Comparison of ENCODE assay signal across 2 cellular contexts in genomic region chr5:123398058-123398728, GRCh38.
A peak's percentile ranks its signal among the peaks of the same experiment; 100 is the strongest.
TF ChIP-seq lines count a peak whose summit lies in the region.

No MANE protein-coding gene starts in this region.

TF ChIP-seq in GM12878, 131 proteins besides CTCF, POLR2A, EP300 and RAD21:
- TF ChIP-seq MEF2B (IDR thresholded peaks at IDR 0.05; ENCODE audit: partially characterized antibody, poor library complexity, severe bottlenecking) (peak; percentile 33), SPI1 (IDR thresholded peaks at IDR 0.05; ENCODE audit: borderline replicate concordance, insufficient read depth, low read depth, low read length) (peak; percentile 46; the same call in 1 of the 2 replicates), NBN (IDR thresholded peaks at IDR 0.05) (no peak)

TF ChIP-seq in HepG2, 621 proteins besides CTCF, POLR2A, EP300 and RAD21:
- TF ChIP-seq ZNF232 (CRISPR knock-in tag; IDR thresholded peaks at IDR 0.05; ENCODE audit: borderline replicate concordance) (no peak), ZBTB1 (CRISPR knock-in tag; IDR thresholded peaks at IDR 0.05; ENCODE audit: borderline replicate concordance) (no peak), IKZF4 (CRISPR knock-in tag; IDR thresholded peaks at IDR 0.05; ENCODE audit: borderline replicate concordance, low read depth, not compliant biosample characterization) (no peak), ZNF512 (CRISPR knock-in tag; IDR thresholded peaks at IDR 0.05) (no peak), RFX3 (CRISPR knock-in tag; IDR thresholded peaks at IDR 0.05) (no peak), ZNF615 (CRISPR knock-in tag; IDR thresholded peaks at IDR 0.05; ENCODE audit: borderline replicate concordance) (no peak), SP140L (CRISPR knock-in tag; IDR thresholded peaks at IDR 0.05; ENCODE audit: borderline replicate concordance) (no peak), HDAC2 (CRISPR knock-in tag; IDR thresholded peaks at IDR 0.05) (no peak), DPF2 (CRISPR knock-in tag; IDR thresholded peaks at IDR 0.05; ENCODE audit: borderline replicate concordance, low read depth) (no peak), IRX3 (CRISPR knock-in tag; IDR thresholded peaks at IDR 0.05; ENCODE audit: borderline replicate concordance, low read depth) (no peak), ZNF333 (CRISPR knock-in tag; IDR thresholded peaks at IDR 0.05; ENCODE audit: borderline replicate concordance) (no peak), HNRNPLL (IDR thresholded peaks at IDR 0.05; ENCODE audit: low read depth, low read length, poor library complexity, severe bottlenecking) (no peak), FOSL1 (CRISPR knock-in tag; IDR thresholded peaks at IDR 0.05; ENCODE audit: borderline replicate concordance) (no peak), KLF11 (CRISPR knock-in tag; IDR thresholded peaks at IDR 0.05) (no peak), ZNF619 (CRISPR knock-in tag; IDR thresholded peaks at IDR 0.05) (no peak), PCBP2 (optimal IDR thresholded peaks at IDR 0.05; ENCODE audit: low read depth, low read length, poor library complexity, severe bottlenecking) (no peak), PCBP1 (IDR thresholded peaks at IDR 0.05; ENCODE audit: borderline replicate concordance, low read depth, low read length) (no peak), CAMTA2 (CRISPR knock-in tag; IDR thresholded peaks at IDR 0.05; ENCODE audit: borderline replicate concordance) (no peak), FOXA1 (IDR thresholded peaks at IDR 0.05) (no peak), FOXA1 (CRISPR knock-in tag; IDR thresholded peaks at IDR 0.05) (no peak), ZNF724P (CRISPR knock-in tag; IDR thresholded peaks at IDR 0.05; ENCODE audit: borderline replicate concordance) (no peak)
